Comparison of ENCODE assay signal across 27 cellular contexts in the genomic region with DNA sequence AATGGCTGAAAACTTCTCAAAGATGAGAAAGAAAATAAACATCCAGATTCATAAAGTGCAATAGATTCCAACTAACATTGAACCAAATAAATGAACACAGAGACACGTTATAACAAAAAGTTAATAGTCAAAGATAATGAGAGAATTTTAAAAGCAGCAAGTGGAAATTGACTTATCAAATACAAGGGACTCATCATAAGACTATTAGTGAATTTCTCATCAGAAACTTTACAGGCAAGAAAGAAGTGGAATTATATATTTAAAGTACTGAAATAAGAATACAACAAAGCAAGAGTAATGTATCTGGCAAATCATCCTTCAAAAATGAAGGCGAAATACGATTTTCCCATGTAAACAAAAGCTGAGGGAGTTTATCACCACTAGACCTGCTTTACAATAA.
"Had no signal": no experiment of that assay in that cellular context is flagged by ENCODE, and none has a peak within 500 bp of the region (broad histone marks: within the 10 kb centered on the region; RNA-seq: fewer than 3 reads in every experiment).

No MANE protein-coding gene starts in this region.

- FAIRE-seq: colon, endometrium, endothelial cell of umbilical vein, frontal cortex had no signal

- H3K4me1 ChIP-seq: colonic mucosa, esophagus muscularis mucosa, esophagus squamous epithelium, gastrocnemius medialis, gastroesophageal sphincter, heart left ventricle, heart right ventricle had no signal

- H3K36me3 ChIP-seq: colonic mucosa, esophagus muscularis mucosa, esophagus squamous epithelium, gastrocnemius medialis, gastroesophageal sphincter, heart left ventricle, heart right ventricle had no signal

- DNase-seq: colonic mucosa; cortex of kidney; dermis blood vessel endothelial cell; dorsolateral prefrontal cortex; effector CD4-positive, alpha-beta T cell; effector CD8-positive, alpha-beta T cell; effector memory CD4-positive, alpha-beta T cell; effector memory CD8-positive, alpha-beta T cell; endodermal cell; erythroblast; esophagus squamous epithelium; foreskin fibroblast; foreskin keratinocyte; foreskin melanocyte; gastrocnemius medialis; glutamatergic neuron; head of caudate nucleus; heart left ventricle; heart right ventricle had no signal

- H3K27me3 ChIP-seq: colonic mucosa, dorsolateral prefrontal cortex, esophagus muscularis mucosa, esophagus squamous epithelium, foreskin keratinocyte, gastrocnemius medialis, gastroesophageal sphincter, heart left ventricle, heart right ventricle had no signal

- H3K9me3 ChIP-seq: colonic mucosa had no signal

- H3K4me3 ChIP-seq: colonic mucosa, coronary artery, dorsolateral prefrontal cortex, esophagus muscularis mucosa, esophagus squamous epithelium, gastrocnemius medialis, gastroesophageal sphincter, heart left ventricle, heart right ventricle had no signal

- H3K27ac ChIP-seq: colonic mucosa, coronary artery, dorsolateral prefrontal cortex, epithelial cell of prostate, esophagus muscularis mucosa, esophagus squamous epithelium, foreskin keratinocyte, gastrocnemius medialis, gastroesophageal sphincter, heart left ventricle, heart right ventricle had no signal
